In genomic region chr20:56440346-56441007, GRCh38 we compare ENCODE assay signal across 8 cellular contexts. TPM values are rescaled to one million over a fixed set of nuclear protein-coding genes. Genes with fewer than 3 reads are reported as not detected.
A peak's percentile ranks its signal among the peaks of the same experiment; 100 is the strongest.
DNase-seq lines count a peak whose midpoint lies in the region; ATAC-seq and TF ChIP-seq lines count a peak whose summit lies in the region.

No MANE protein-coding gene starts in this region.

- TF ChIP-seq CTCF in GM13977 (IDR thresholded peaks at IDR 0.05; ENCODE audit: extremely low read depth, insufficient read depth, missing control alignments): no peak
- no peak for TF ChIP-seq CTCF in neutrophil (IDR thresholded peaks at IDR 0.05)

- no peak overlapping the region for H4K8ac ChIP-seq in neuronal stem cell (ENCODE audit: low read depth, low read length)

- no peak overlapping the region for H3K23ac ChIP-seq in neuronal stem cell (ENCODE audit: low read depth, low read length, poor library complexity)

- no peak overlapping the region for H2BK5ac ChIP-seq in neuronal stem cell (ENCODE audit: low read length)

- H3K4me3 ChIP-seq in neutrophil (ENCODE audit: low read depth in 1 of 2, low read length in 1 of 2) (peak overlapping the region in 1 of 2 experiments; percentile 17), neuronal stem cell (ENCODE audit: low read length in 2 of 2) (no peak overlapping the region)

- H3K36me3 ChIP-seq in neutrophil: peaks cover 87% of the 10 kb centered on the region
- H3K36me3 ChIP-seq in neuronal stem cell (replicated peaks in 1 of 2; ENCODE audit: control insufficient read depth in 2 of 2, insufficient read depth in 2 of 2, low read length in 2 of 2): no peaks in the 10 kb centered on the region

- no peak overlapping the region for H3K4me2 ChIP-seq in neuronal stem cell (ENCODE audit: insufficient read depth, low read length, poor library complexity, severe bottlenecking)

- WGBS in neuronal stem cell (ENCODE audit: extremely low coverage in 2 of 2, insufficient read length in 2 of 2, insufficient replicate concordance in 1 of 2), 2 donors: no CpG with 5 or more reads among the region's 4 CpGs

- no peak overlapping the region for H3K9ac ChIP-seq in neuronal stem cell (ENCODE audit: low read depth, low read length, poor library complexity)

- H2AK5ac ChIP-seq in neuronal stem cell (ENCODE audit: low read depth, low read length): no peak overlapping the region

- H3K9me3 ChIP-seq in neutrophil (no peaks in the 10 kb centered on the region), neuronal stem cell (replicated peaks in 1 of 2; ENCODE audit: control insufficient read depth in 2 of 2, insufficient read depth in 1 of 2, low read depth in 1 of 2, low read length in 2 of 2) (no peaks in the 10 kb centered on the region)

- peak overlapping the region; percentile 64 for H3K27ac ChIP-seq in neutrophil
- H3K27ac ChIP-seq in neuronal stem cell (replicated peaks; ENCODE audit: low read length): no peak overlapping the region

- H3K4me1 ChIP-seq in neutrophil (ENCODE audit: control insufficient read depth in 1 of 2, insufficient read depth in 1 of 2, low read depth in 1 of 2, low read length in 1 of 2) (peaks cover 20 to 31% of the 10 kb centered on the region in 2 experiments), neuronal stem cell (ENCODE audit: control insufficient read depth in 2 of 2, insufficient read depth in 1 of 2, low read depth in 1 of 2, low read length in 2 of 2) (peaks cover 0 to 4% of the 10 kb centered on the region in 2 donors)

- DNase-seq in GM13977 (ENCODE audit: low spot score) (peak; percentile 64), NCI-H1105 treated with DMSO at 0.1 percent for 48 hours (lab: John Stamatoyannopoulos, UW) (no peak), neuronal stem cell (ENCODE audit: low spot score) (no peak), NCI-H1930 (lab: John Stamatoyannopoulos, UW) (no peak), globus pallidus (ENCODE audit: low spot score) (no peak)
- DNase-seq in activated T-cell treated with anti-CD3 and anti-CD28 coated beads, Interleukin-2, amount 50 U/mL, for 1 hour: peak; percentile 33

- H2AFZ ChIP-seq in neuronal stem cell (ENCODE audit: low read length): no peak overlapping the region

- H3K4ac ChIP-seq in neuronal stem cell (ENCODE audit: low read length): no peak overlapping the region

- H2BK12ac ChIP-seq in neuronal stem cell (ENCODE audit: low read length): no peak overlapping the region

- H4K91ac ChIP-seq in neuronal stem cell (ENCODE audit: low read depth, low read length, poor library complexity): no peak overlapping the region

- H2BK15ac ChIP-seq in neuronal stem cell (ENCODE audit: low read length): no peak overlapping the region

- no peaks in the 10 kb centered on the region for H3K79me1 ChIP-seq in neuronal stem cell (ENCODE audit: low read depth, low read length)

- peak; percentile 41 for ATAC-seq in HG02973 (IDR thresholded peaks at IDR 0.05; ENCODE audit: unreplicated experiment)

- no peak overlapping the region for H3K18ac ChIP-seq in neuronal stem cell (ENCODE audit: low read length)

- H3K27me3 ChIP-seq in neutrophil (no peaks in the 10 kb centered on the region), neuronal stem cell (ENCODE audit: control insufficient read depth in 3 of 3, insufficient read depth in 3 of 3, low read depth in 1 of 3, low read length in 3 of 3) (no peaks in the 10 kb centered on the region)

- in situ Hi-C loops in GM13977 (cut with MboI; ENCODE audit: low pct_unique_long_range_greater_than_20kb, low sequenced_read_pairs, unreplicated experiment): no loop called here

- no peak overlapping the region for H3K14ac ChIP-seq in neuronal stem cell (ENCODE audit: low read length)

- H2BK120ac ChIP-seq in neuronal stem cell (ENCODE audit: low read depth, low read length): no peak overlapping the region

RNA-seq across cellular contexts. Expression of gene RTF2, which starts 27.9 kb away (rescaled TPM):
- 48.3 TPM for polyA plus RNA-seq in neuronal stem cell (2013, experiment 1 of 2)
- polyA plus RNA-seq in neuronal stem cell (2013, experiment 2 of 2): 45.7 TPM

RNA-seq across cellular contexts. Expression of gene CASS4, which starts 28.4 kb away (rescaled TPM):
- polyA plus RNA-seq in neuronal stem cell (2013, experiment 1 of 2): 0.22 TPM
- 0.28 TPM for polyA plus RNA-seq in neuronal stem cell (2013, experiment 2 of 2)

RNA-seq across cellular contexts. Expression of gene CSTF1, which starts 48.0 kb away (rescaled TPM):
- polyA plus RNA-seq in neuronal stem cell (2013, experiment 1 of 2): 28.7 TPM
- polyA plus RNA-seq in neuronal stem cell (2013, experiment 2 of 2): 29.5 TPM

RNA-seq across cellular contexts. Expression of gene AURKA, which starts 48.5 kb away (rescaled TPM):
- 113 TPM for polyA plus RNA-seq in neuronal stem cell (2013, experiment 1 of 2)
- polyA plus RNA-seq in neuronal stem cell (2013, experiment 2 of 2): 109 TPM

Comparison
In these comparisons a context has a peak if more than half of its experiments do, and no peak if none do; other contexts are left out.
1. DNase-seq: peak in GM13977 (single experiment) and activated T-cell treated with anti-CD3 and anti-CD28 coated beads, Interleukin-2, amount 50 U/mL, for 1 hour (single experiment); none in NCI-H1105 treated with DMSO at 0.1 percent for 48 hours (single experiment), neuronal stem cell (single experiment), NCI-H1930 (0 of 2) and globus pallidus (single experiment).